24 cellular contexts compared by ENCODE assay signal in genomic region chr4:78312989-78313753, GRCh38.
A peak's percentile ranks its signal among the peaks of the same experiment; 100 is the strongest.
DNase-seq lines count a peak whose midpoint lies in the region; ATAC-seq and TF ChIP-seq lines count a peak whose summit lies in the region.
"Had no signal": no experiment of that assay in that cellular context is flagged by ENCODE, and none has a peak within 500 bp of the region (broad histone marks: within the 10 kb centered on the region; RNA-seq: fewer than 3 reads in every experiment).

No MANE protein-coding gene starts in this region.

- no peak overlapping the region for H3K4me3 Mint-ChIP-seq in activated CD4-positive, alpha-beta T cell treated with anti-CD3 and anti-CD28 coated beads for 36 hours
- H3K4me3 Mint-ChIP-seq: activated naive CD4-positive, alpha-beta T cell treated with anti-CD3 and anti-CD28 coated beads for 36 hours; IgD-negative memory B cell; stimulated activated naive CD8-positive, alpha-beta T cell treated with anti-CD3 and anti-CD28 coated beads, Interleukin-15, Interleukin-2, amounts not matched to agents 100 ng/mL and 50 ng/mL, for 24 hours had no signal

- H3K27ac Mint-ChIP-seq in activated CD4-positive, alpha-beta T cell treated with anti-CD3 and anti-CD28 coated beads for 36 hours: no peak overlapping the region
- H3K27ac Mint-ChIP-seq: activated naive CD4-positive, alpha-beta T cell treated with anti-CD3 and anti-CD28 coated beads for 36 hours; IgD-negative memory B cell; T-helper 1 cell treated with Interleukin-12 subunit alpha and Interleukin-12 subunit beta and Interleukin-4 antibody, amounts not matched to agents 30 μg/mL and 1 μg/mL, for 36 hours had no signal

- no peak overlapping the region for H2BK15ac ChIP-seq in neuronal stem cell (ENCODE audit: low read length)

- no peak overlapping the region for H2BK5ac ChIP-seq in neuronal stem cell (ENCODE audit: low read length)

- H3K27me3 ChIP-seq in MM.1S (replicated peaks; ENCODE audit: insufficient read depth, low read length) (no peaks in the 10 kb centered on the region), neuronal stem cell (ENCODE audit: control insufficient read depth in 3 of 3, insufficient read depth in 3 of 3, low read depth in 1 of 3, low read length in 3 of 3) (no peaks in the 10 kb centered on the region)
- H3K27me3 ChIP-seq: tibial artery had no signal

- peak; percentile 47 for ATAC-seq in activated CD4-positive, alpha-beta T cell treated with anti-CD3 and anti-CD28 coated beads for 36 hours

- no CpG with 5 or more reads among the region's 2 CpGs for WGBS in neuronal stem cell (ENCODE audit: extremely low coverage in 2 of 2, insufficient read length in 2 of 2, insufficient replicate concordance in 1 of 2), 2 donors

- H3F3A ChIP-seq in MM.1S (ENCODE audit: insufficient read depth, low read length): peaks cover 12% of the 10 kb centered on the region

- H3K23ac ChIP-seq in neuronal stem cell (ENCODE audit: low read depth, low read length, poor library complexity): no peak overlapping the region

- POLR2A ChIA-PET in activated CD4-positive, alpha-beta T cell treated with anti-CD3 and anti-CD28 coated beads for 36 hours (lab: Charles Lee): interaction anchor here (0.6 kb wide), 1 partner anchor 13 kb away, joined by 3 read pairs; no protein-coding TSS in a partner anchor

- H3K27me3 Mint-ChIP-seq in activated CD4-positive, alpha-beta T cell treated with anti-CD3 and anti-CD28 coated beads for 36 hours: peaks cover 21% of the 10 kb centered on the region

- DNase-seq in activated CD4-positive, alpha-beta T cell treated with anti-CD3 and anti-CD28 coated beads for 36 hours: no peak
- DNase-seq in activated CD4-positive, alpha-beta T cell treated with anti-CD3 and anti-CD28 coated beads, Interleukin-2, amount 50 U/mL, for 48 hours: no peak
- DNase-seq in MM.1S (peak; percentile 16), amniotic epithelial cell (ENCODE audit: low read depth) (peak; percentile 47), putamen (ENCODE audit: low spot score) (peak; percentile 36), cardiac septum (ENCODE audit: low spot score) (no peak), glomerular visceral epithelial cell (ENCODE audit: extremely low spot score) (no peak), neuronal stem cell (ENCODE audit: low spot score) (no peak)
- DNase-seq: 8988T; activated CD4-positive, alpha-beta T cell treated with anti-CD3 and anti-CD28 coated beads, Interleukin-2, amount 50 U/mL, for 4 hours; activated naive CD4-positive, alpha-beta T cell treated with anti-CD3 and anti-CD28 coated beads for 36 hours; DMS53; effector CD8-positive, alpha-beta T cell; GF-D8; kidney glomerular epithelial cell; NCI-H1436 treated with DMSO at 0.1 percent for 48 hours; NCI-H510A; stimulated activated CD4-positive, alpha-beta T cell treated with anti-CD3 and anti-CD28 coated beads, Interleukin-4, amount 100 ng/mL, for 24 hours; tibial artery had no signal

- no peaks in the 10 kb centered on the region for H3K9me3 Mint-ChIP-seq in activated CD4-positive, alpha-beta T cell treated with anti-CD3 and anti-CD28 coated beads for 36 hours (ENCODE audit: low read depth)
- H3K9me3 Mint-ChIP-seq: activated naive CD4-positive, alpha-beta T cell treated with anti-CD3 and anti-CD28 coated beads for 36 hours; stimulated activated naive CD8-positive, alpha-beta T cell treated with anti-CD3 and anti-CD28 coated beads, Interleukin-15, Interleukin-2, amounts not matched to agents 100 ng/mL and 50 ng/mL, for 24 hours; T-helper 1 cell treated with Interleukin-12 subunit alpha and Interleukin-12 subunit beta and Interleukin-4 antibody, amounts not matched to agents 30 μg/mL and 1 μg/mL, for 36 hours had no signal

- H3K79me1 ChIP-seq in neuronal stem cell (ENCODE audit: low read depth, low read length): no peaks in the 10 kb centered on the region

- H3K4me3 ChIP-seq in MM.1S (ENCODE audit: low read length) (no peak overlapping the region), neuronal stem cell (ENCODE audit: low read length in 2 of 2) (no peak overlapping the region)
- H3K4me3 ChIP-seq: SJSA1, tibial artery had no signal

- H3K4me1 ChIP-seq in MM.1S (ENCODE audit: low read length): peaks cover 16% of the 10 kb centered on the region
- H3K4me1 ChIP-seq in neuronal stem cell (ENCODE audit: control insufficient read depth in 2 of 2, insufficient read depth in 1 of 2, low read depth in 1 of 2, low read length in 2 of 2): peaks cover 6 to 10% of the 10 kb centered on the region in 2 donors
- H3K4me1 ChIP-seq: SJSA1, tibial artery had no signal

- H4K20me1 ChIP-seq in MM.1S (ENCODE audit: insufficient read depth, low read length): no peaks in the 10 kb centered on the region

- no peak overlapping the region for H3K18ac ChIP-seq in neuronal stem cell (ENCODE audit: low read length)

- H3K36me3 Mint-ChIP-seq in activated CD4-positive, alpha-beta T cell treated with anti-CD3 and anti-CD28 coated beads for 36 hours (ENCODE audit: low read depth): no peaks in the 10 kb centered on the region
- H3K36me3 Mint-ChIP-seq: IgD-negative memory B cell had no signal

- H3K4me2 ChIP-seq in MM.1S (ENCODE audit: low read depth, low read length): peak overlapping the region; percentile 10; the same call in 1 of the 2 replicates
- H3K4me2 ChIP-seq in neuronal stem cell (ENCODE audit: insufficient read depth, low read length, poor library complexity, severe bottlenecking): no peak overlapping the region

- H4K8ac ChIP-seq in neuronal stem cell (ENCODE audit: low read depth, low read length): no peak overlapping the region

- no peak overlapping the region for H3K9ac ChIP-seq in MM.1S (ENCODE audit: low read length)
- H3K9ac ChIP-seq in neuronal stem cell (ENCODE audit: low read depth, low read length, poor library complexity): no peak overlapping the region

- H3K79me2 ChIP-seq in MM.1S (ENCODE audit: low read length): no peaks in the 10 kb centered on the region

- H2BK120ac ChIP-seq in neuronal stem cell (ENCODE audit: low read depth, low read length): no peak overlapping the region

- H3K4me1 Mint-ChIP-seq in activated CD4-positive, alpha-beta T cell treated with anti-CD3 and anti-CD28 coated beads for 36 hours: peaks cover 18% of the 10 kb centered on the region

- H3K14ac ChIP-seq in neuronal stem cell (ENCODE audit: low read length): no peak overlapping the region

- H2AFZ ChIP-seq in MM.1S (ENCODE audit: low read length): no peak overlapping the region
- H2AFZ ChIP-seq in neuronal stem cell (ENCODE audit: low read length): no peak overlapping the region

- H3K36me3 ChIP-seq in MM.1S (replicated peaks; ENCODE audit: insufficient read depth, low read length) (no peaks in the 10 kb centered on the region), neuronal stem cell (replicated peaks in 1 of 2; ENCODE audit: control insufficient read depth in 2 of 2, insufficient read depth in 2 of 2, low read length in 2 of 2) (peaks cover 0 to 8% of the 10 kb centered on the region in 2 donors)
- H3K36me3 ChIP-seq: SJSA1, tibial artery had no signal

- H3K9me2 ChIP-seq in MM.1S (replicated peaks; ENCODE audit: insufficient read depth, low read length): no peaks in the 10 kb centered on the region

- H2AK5ac ChIP-seq in neuronal stem cell (ENCODE audit: low read depth, low read length): no peak overlapping the region

- TF ChIP-seq CTCF in MM.1S (IDR thresholded peaks at IDR 0.05; ENCODE audit: low read length): no peak

- H3K9me3 ChIP-seq in MM.1S (replicated peaks; ENCODE audit: insufficient read depth, low read length) (no peaks in the 10 kb centered on the region), neuronal stem cell (replicated peaks in 1 of 2; ENCODE audit: control insufficient read depth in 2 of 2, insufficient read depth in 1 of 2, low read depth in 1 of 2, low read length in 2 of 2) (no peaks in the 10 kb centered on the region)
- H3K9me3 ChIP-seq: SJSA1, tibial artery had no signal

- CTCF ChIA-PET in activated CD4-positive, alpha-beta T cell treated with anti-CD3 and anti-CD28 coated beads for 36 hours (lab: Charles Lee): no interaction called here

- H4K91ac ChIP-seq in neuronal stem cell (ENCODE audit: low read depth, low read length, poor library complexity): no peak overlapping the region

- H3K4ac ChIP-seq in neuronal stem cell (ENCODE audit: low read length): no peak overlapping the region

- H2BK12ac ChIP-seq in neuronal stem cell (ENCODE audit: low read length): no peak overlapping the region

- H3K27ac ChIP-seq in MM.1S (ENCODE audit: low read length): no peak overlapping the region
- H3K27ac ChIP-seq in neuronal stem cell (replicated peaks; ENCODE audit: low read length): no peak overlapping the region
- H3K27ac ChIP-seq: SJSA1, tibial artery, VCaP had no signal

- intact Hi-C loops in activated CD4-positive, alpha-beta T cell treated with anti-CD3 and anti-CD28 coated beads for 36 hours (cut with DNase I, micrococcal nuclease): no loop called here
- intact Hi-C loops in cardiac septum (cut with DNase I): no loop called here

Comparison
In these comparisons a context has a peak if more than half of its experiments do, and no peak if none do; other contexts are left out.
1. DNase-seq: peak in MM.1S (single experiment), amniotic epithelial cell (single experiment) and putamen (single experiment); none in activated CD4-positive, alpha-beta T cell treated with anti-CD3 and anti-CD28 coated beads for 36 hours (single experiment), activated CD4-positive, alpha-beta T cell treated with anti-CD3 and anti-CD28 coated beads, Interleukin-2, amount 50 U/mL, for 48 hours (0 of 2), cardiac septum (single experiment), glomerular visceral epithelial cell (single experiment) and neuronal stem cell (single experiment).